In the genomic region with DNA sequence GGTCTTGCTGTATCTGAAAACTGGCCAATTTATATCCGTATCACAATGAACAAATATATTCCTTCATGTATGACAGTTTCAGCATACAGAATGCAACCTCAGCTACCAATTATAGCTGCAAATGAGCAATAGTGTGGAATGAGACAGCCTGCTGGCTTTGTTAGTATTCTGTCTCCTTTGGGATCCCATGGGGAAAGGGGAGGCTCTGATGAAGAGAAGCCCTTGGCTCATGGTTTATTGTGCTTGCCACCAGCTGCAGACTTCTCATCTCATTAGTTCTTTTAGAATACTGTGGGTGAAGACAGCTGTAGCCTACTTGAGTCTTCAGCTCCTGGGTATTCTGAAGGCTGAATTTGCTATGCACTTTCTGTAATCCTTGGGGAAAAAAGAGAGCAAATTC, we compare ENCODE assay signal across 13 cellular contexts. TPM values are rescaled to one million over a fixed set of nuclear protein-coding genes. Genes with fewer than 3 reads are reported as not detected.
A peak's percentile ranks its signal among the peaks of the same experiment; 100 is the strongest.
DNase-seq lines count a peak whose midpoint lies in the region; ATAC-seq and TF ChIP-seq lines count a peak whose summit lies in the region.
"Had no signal": no experiment of that assay in that cellular context is flagged by ENCODE, and none has a peak within 500 bp of the region (broad histone marks: within the 10 kb centered on the region; RNA-seq: fewer than 3 reads in every experiment).

No MANE protein-coding gene starts in this region.

- TF ChIP-seq EP300 in gastroesophageal sphincter (IDR thresholded peaks at IDR 0.05): no peak

- no peak for TF ChIP-seq CTCF in gastroesophageal sphincter (IDR thresholded peaks at IDR 0.05)

- H3K27ac ChIP-seq in gastroesophageal sphincter: peak overlapping the region in 3 of 4 donors; percentile 5 to 88 (median 75)
- H3K27ac ChIP-seq: gastrocnemius medialis, vagina had no signal

- H3K36me3 ChIP-seq in gastroesophageal sphincter: peaks cover 0 to 10% of the 10 kb centered on the region in 2 donors
- H3K36me3 ChIP-seq: vagina had no signal

- H3K9me3 ChIP-seq in gastroesophageal sphincter: no peaks in the 10 kb centered on the region
- H3K9me3 ChIP-seq: gastrocnemius medialis, vagina had no signal

- 30% methylated on average over 1 of the region's 1 CpG for WGBS in gastroesophageal sphincter (ENCODE audit: low coverage in 1 of 2), 2 donors

- H3K4me3 ChIP-seq in gastroesophageal sphincter: no peak overlapping the region
- H3K4me3 ChIP-seq: cardiac muscle cell, gastrocnemius medialis, vagina had no signal

- H3K27me3 Mint-ChIP-seq in activated CD4-positive, alpha-beta T cell treated with anti-CD3 and anti-CD28 coated beads, Interleukin-2, amount 10 ng/mL, durations not matched to agents 24 days and 14 days: no peaks in the 10 kb centered on the region

- H3K4me1 ChIP-seq in gastroesophageal sphincter: peaks cover 53 to 100% (median 65%) of the 10 kb centered on the region in 3 donors

- peaks cover 29% of the 10 kb centered on the region for H3K36me3 Mint-ChIP-seq in activated CD4-positive, alpha-beta T cell treated with anti-CD3 and anti-CD28 coated beads, Interleukin-2, amount 10 ng/mL, durations not matched to agents 24 days and 14 days (ENCODE audit: low read depth)

- H3K4me3 Mint-ChIP-seq in activated CD4-positive, alpha-beta T cell treated with anti-CD3 and anti-CD28 coated beads, Interleukin-2, amount 10 ng/mL, durations not matched to agents 24 days and 14 days: no peak overlapping the region

- H3K27me3 ChIP-seq in gastroesophageal sphincter: no peaks in the 10 kb centered on the region
- H3K27me3 ChIP-seq: cardiac muscle cell, gastrocnemius medialis, vagina had no signal

- peaks cover 35% of the 10 kb centered on the region for H3K4me1 Mint-ChIP-seq in activated CD4-positive, alpha-beta T cell treated with anti-CD3 and anti-CD28 coated beads, Interleukin-2, amount 10 ng/mL, durations not matched to agents 24 days and 14 days

- no peak for TF ChIP-seq POLR2A in gastroesophageal sphincter (IDR thresholded peaks at IDR 0.05)

- no peaks in the 10 kb centered on the region for H3K9me3 Mint-ChIP-seq in activated CD4-positive, alpha-beta T cell treated with anti-CD3 and anti-CD28 coated beads, Interleukin-2, amount 10 ng/mL, durations not matched to agents 24 days and 14 days

- H3K27ac Mint-ChIP-seq in activated CD4-positive, alpha-beta T cell treated with anti-CD3 and anti-CD28 coated beads, Interleukin-2, amount 10 ng/mL, durations not matched to agents 24 days and 14 days: no peak overlapping the region

- intact Hi-C loops in activated CD4-positive, alpha-beta T cell treated with anti-CD3 and anti-CD28 coated beads, Interleukin-2, amount 10 ng/mL, durations not matched to agents 24 days and 14 days (cut with micrococcal nuclease): no loop called here

- ATAC-seq in gastroesophageal sphincter: no peak
- no peak for ATAC-seq in HG03342 (IDR thresholded peaks at IDR 0.05; ENCODE audit: unreplicated experiment)
- ATAC-seq: HepG2 had no signal

- DNase-seq in activated CD4-positive, alpha-beta T cell treated with anti-CD3 and anti-CD28 coated beads, Interleukin-2, amount 10 ng/mL, durations not matched to agents 24 days and 14 days: peak; percentile 34
- no peak for DNase-seq in activated CD4-positive, alpha-beta T cell treated with anti-CD3 and anti-CD28 coated beads, Interleukin-2, amount 50 U/mL, for 48 hours
- peak; percentile 19 to 58 for DNase-seq in NCI-H526 (lab: John Stamatoyannopoulos, UW)
- DNase-seq in superior temporal gyrus (ENCODE audit: extremely low spot score): peak; percentile 60
- no peak for DNase-seq in T-helper 9 cell
- no peak for DNase-seq in middle frontal gyrus (ENCODE audit: extremely low spot score, low spot score)
- DNase-seq: activated CD8-positive, alpha-beta memory T cell treated with anti-CD3 and anti-CD28 coated beads, Interleukin-2, amount 50 U/mL, for 48 hours had no signal

RNA-seq across cellular contexts. Expression of gene PITPNB, which starts 42.4 kb away (rescaled TPM):
- 148 TPM in 2 replicates for total RNA-seq in activated CD4-positive, alpha-beta T cell treated with anti-CD3 and anti-CD28 coated beads, Interleukin-2, amount 10 ng/mL, durations not matched to agents 24 days and 14 days
- total RNA-seq in gastroesophageal sphincter: 100 to 1,000 TPM in 1 of 4 donors, 10 to 100 TPM in 3; 62.8 to 103 (median 96.6) TPM

Comparison
In these comparisons a context has a peak if more than half of its experiments do, and no peak if none do; other contexts are left out.
1. DNase-seq: peak in activated CD4-positive, alpha-beta T cell treated with anti-CD3 and anti-CD28 coated beads, Interleukin-2, amount 10 ng/mL, durations not matched to agents 24 days and 14 days (single experiment), NCI-H526 (2 of 2) and superior temporal gyrus (single experiment); none in activated CD4-positive, alpha-beta T cell treated with anti-CD3 and anti-CD28 coated beads, Interleukin-2, amount 50 U/mL, for 48 hours (0 of 2), T-helper 9 cell (single experiment) and middle frontal gyrus (single experiment).